ENCODE assay signal across 21 cellular contexts in genomic region chr20:6030453-6031080, GRCh38. TPM values are rescaled to one million over a fixed set of nuclear protein-coding genes. Genes with fewer than 3 reads are reported as not detected.
DNase-seq lines count a peak whose midpoint lies in the region; ATAC-seq and TF ChIP-seq lines count a peak whose summit lies in the region.
"Had no signal": no experiment of that assay in that cellular context is flagged by ENCODE, and none has a peak within 500 bp of the region (broad histone marks: within the 10 kb centered on the region; RNA-seq: fewer than 3 reads in every experiment).

No MANE protein-coding gene starts in this region.

- H3K27me3 ChIP-seq in CD4-positive, CD25-positive, alpha-beta regulatory T cell (ENCODE audit: control insufficient read depth, insufficient read depth, low read length) = no peaks in the 10 kb centered on the region

- no peak for DNase-seq in activated naive CD4-positive, alpha-beta T cell treated with anti-CD3 and anti-CD28 coated beads for 36 hours
- DNase-seq in CD4-positive, CD25-positive, alpha-beta regulatory T cell = peak in 1 of 3 donors; percentile 1
- DNase-seq in T-cell (no peak), omental fat pad (ENCODE audit: low spot score) (no peak), ecto neural progenitor cell (ENCODE audit: low spot score) (no peak)
- DNase-seq: DMS79, MM.1S, NCI-H1048, NCI-H1417 treated with DMSO at 0.1 percent for 48 hours, NCI-H187, NCI-H446 treated with DMSO at 0.1 percent for 48 hours, NCI-H526 treated with DMSO at 0.1 percent for 48 hours, SHP77 treated with DMSO at 0.1 percent for 48 hours had no signal

- intact Hi-C loops in activated naive CD4-positive, alpha-beta T cell treated with anti-CD3 and anti-CD28 coated beads for 36 hours (cut with micrococcal nuclease) = no loop called here

- peak overlapping the region; percentile 20 for H3K4me3 Mint-ChIP-seq in activated naive CD4-positive, alpha-beta T cell treated with anti-CD3 and anti-CD28 coated beads, Interleukin-2, amount 50 U/mL, for 24 hours
- no peak overlapping the region for H3K4me3 Mint-ChIP-seq in activated naive CD4-positive, alpha-beta T cell treated with anti-CD3 and anti-CD28 coated beads for 36 hours
- H3K4me3 Mint-ChIP-seq in CD4-positive, CD25-positive, alpha-beta regulatory T cell = peak overlapping the region in 1 of 4 donors; percentile 49
- H3K4me3 Mint-ChIP-seq in T-cell = peak overlapping the region; percentile 13 to 41 (median 21)

- peaks cover 22% of the 10 kb centered on the region for H3K36me3 ChIP-seq in CD4-positive, CD25-positive, alpha-beta regulatory T cell (ENCODE audit: control insufficient read depth, insufficient read depth, low read length)

- H3K27ac ChIP-seq in CD4-positive, CD25-positive, alpha-beta regulatory T cell (ENCODE audit: insufficient read depth, low read length, poor library complexity, severe bottlenecking) = no peak overlapping the region
- H3K27ac ChIP-seq: C4-2B, SK-N-MC had no signal

- no peaks in the 10 kb centered on the region for H3K9me3 ChIP-seq in CD4-positive, CD25-positive, alpha-beta regulatory T cell (ENCODE audit: control insufficient read depth in 2 of 2, low read length in 2 of 2)

- POLR2A ChIA-PET in T-cell (lab: Charles Lee) = no interaction called here

- peaks cover 43% of the 10 kb centered on the region for H3K4me1 Mint-ChIP-seq in activated naive CD4-positive, alpha-beta T cell treated with anti-CD3 and anti-CD28 coated beads, Interleukin-2, amount 50 U/mL, for 24 hours
- H3K4me1 Mint-ChIP-seq in activated naive CD4-positive, alpha-beta T cell treated with anti-CD3 and anti-CD28 coated beads for 36 hours (ENCODE audit: low read depth) = peaks cover 34% of the 10 kb centered on the region
- H3K4me1 Mint-ChIP-seq in CD4-positive, CD25-positive, alpha-beta regulatory T cell = peaks cover 7 to 29% (median 21%) of the 10 kb centered on the region in 4 donors
- peaks cover 33 to 40% (median 40%) of the 10 kb centered on the region in 3 donors for H3K4me1 Mint-ChIP-seq in T-cell

- no peak overlapping the region for H3K4me3 ChIP-seq in CD4-positive, CD25-positive, alpha-beta regulatory T cell (ENCODE audit: low read depth, low read length)
- H3K4me3 ChIP-seq: K562, SK-N-MC had no signal

- TF ChIP-seq CTCF in omental fat pad (IDR thresholded peaks at IDR 0.05) = no peak

- ATAC-seq in CD4-positive, CD25-positive, alpha-beta regulatory T cell (ENCODE audit: low read depth in 2 of 2) = no peak
- ATAC-seq in T-cell (replicated peaks in 1 of 4) (peak; percentile 70 to 91 (median 80)), omental fat pad (ENCODE audit: low FRiP score) (peak; percentile 10), HG03108 (IDR thresholded peaks at IDR 0.05; ENCODE audit: unreplicated experiment) (no peak)
- ATAC-seq: K562 had no signal

- no peaks in the 10 kb centered on the region for H3K9me3 Mint-ChIP-seq in activated naive CD4-positive, alpha-beta T cell treated with anti-CD3 and anti-CD28 coated beads, Interleukin-2, amount 50 U/mL, for 24 hours
- H3K9me3 Mint-ChIP-seq in activated naive CD4-positive, alpha-beta T cell treated with anti-CD3 and anti-CD28 coated beads for 36 hours = no peaks in the 10 kb centered on the region
- no peaks in the 10 kb centered on the region for H3K9me3 Mint-ChIP-seq in CD4-positive, CD25-positive, alpha-beta regulatory T cell
- no peaks in the 10 kb centered on the region for H3K9me3 Mint-ChIP-seq in T-cell

- peak overlapping the region; percentile 25 for H3K27ac Mint-ChIP-seq in activated naive CD4-positive, alpha-beta T cell treated with anti-CD3 and anti-CD28 coated beads, Interleukin-2, amount 50 U/mL, for 24 hours
- no peak overlapping the region for H3K27ac Mint-ChIP-seq in activated naive CD4-positive, alpha-beta T cell treated with anti-CD3 and anti-CD28 coated beads for 36 hours
- H3K27ac Mint-ChIP-seq in CD4-positive, CD25-positive, alpha-beta regulatory T cell = peak overlapping the region in 2 of 3 donors; percentile 0 to 2
- peak overlapping the region; percentile 65 to 72 for H3K27ac Mint-ChIP-seq in T-cell

- CTCF ChIA-PET in activated naive CD4-positive, alpha-beta T cell treated with anti-CD3 and anti-CD28 coated beads for 36 hours (lab: Charles Lee) = interaction anchor here (0.6 kb wide), 1 partner anchor 565 kb away, joined by 5 read pairs; no protein-coding TSS in a partner anchor
- CTCF ChIA-PET in T-cell (lab: Charles Lee) = interaction anchor here (0.6 kb wide), 2 partner anchors 461 to 502 kb away, joined by 3 read pairs; no protein-coding TSS in a partner anchor

- peaks cover 22% of the 10 kb centered on the region for H3K36me3 Mint-ChIP-seq in activated naive CD4-positive, alpha-beta T cell treated with anti-CD3 and anti-CD28 coated beads, Interleukin-2, amount 50 U/mL, for 24 hours
- H3K36me3 Mint-ChIP-seq in activated naive CD4-positive, alpha-beta T cell treated with anti-CD3 and anti-CD28 coated beads for 36 hours (ENCODE audit: low read depth) = peaks cover 29% of the 10 kb centered on the region
- H3K36me3 Mint-ChIP-seq in CD4-positive, CD25-positive, alpha-beta regulatory T cell = peaks cover 32% of the 10 kb centered on the region
- peaks cover 39% of the 10 kb centered on the region for H3K36me3 Mint-ChIP-seq in T-cell

- no peaks in the 10 kb centered on the region for H3K27me3 Mint-ChIP-seq in activated naive CD4-positive, alpha-beta T cell treated with anti-CD3 and anti-CD28 coated beads, Interleukin-2, amount 50 U/mL, for 24 hours
- H3K27me3 Mint-ChIP-seq in activated naive CD4-positive, alpha-beta T cell treated with anti-CD3 and anti-CD28 coated beads for 36 hours (ENCODE audit: low read depth) = no peaks in the 10 kb centered on the region
- no peaks in the 10 kb centered on the region for H3K27me3 Mint-ChIP-seq in CD4-positive, CD25-positive, alpha-beta regulatory T cell
- H3K27me3 Mint-ChIP-seq in T-cell = no peaks in the 10 kb centered on the region

- H3K4me1 ChIP-seq in CD4-positive, CD25-positive, alpha-beta regulatory T cell (ENCODE audit: control insufficient read depth, insufficient read depth, low read length, poor library complexity, severe bottlenecking) = no peaks in the 10 kb centered on the region

RNA-seq across cellular contexts. Expression of gene LRRN4, which starts 23.3 kb away (rescaled TPM):
- not detected for total RNA-seq in activated naive CD4-positive, alpha-beta T cell treated with anti-CD3 and anti-CD28 coated beads for 36 hours
- total RNA-seq in CD4-positive, CD25-positive, alpha-beta regulatory T cell = not detected
- polyA plus RNA-seq in CD4-positive, CD25-positive, alpha-beta regulatory T cell = under 1 TPM in 1 of 4 donors, not detected in 3; 0.12 TPM
- total RNA-seq in T-cell = under 1 TPM in 2 of 5 donors, not detected in 3; 0.09 TPM
- total RNA-seq in omental fat pad = 100 to 1,000 TPM in 1 of 4 donors, 10 to 100 TPM in 2, not detected in 1; 22.9 to 154 (median 32.4) TPM
- total RNA-seq: H4, K562, LHCN-M2, RPMI7951 had no signal
- polyA plus RNA-seq: K562 had no signal

RNA-seq across cellular contexts. Expression of gene CRLS1, which starts 24.6 kb away (rescaled TPM):
- total RNA-seq in activated naive CD4-positive, alpha-beta T cell treated with anti-CD3 and anti-CD28 coated beads for 36 hours = 10 to 100 TPM; 30.3 to 32.4 TPM
- total RNA-seq in CD4-positive, CD25-positive, alpha-beta regulatory T cell = 16.1 TPM
- polyA plus RNA-seq in CD4-positive, CD25-positive, alpha-beta regulatory T cell = 10 to 100 TPM; 36.0 to 45.9 (median 42.3) TPM
- total RNA-seq in T-cell (10 to 100 TPM; 16.6 to 24.2 (median 18.4) TPM), omental fat pad (100 to 1,000 TPM in 2 of 4 donors, 10 to 100 TPM in 2; 58.5 to 150 (median 101) TPM)

Comparison
In these comparisons a context has a peak if more than half of its experiments do, and no peak if none do; other contexts are left out.
1. ATAC-seq: peak in T-cell (4 of 4) and omental fat pad (single experiment); none in CD4-positive, CD25-positive, alpha-beta regulatory T cell (0 of 2) and HG03108 (single experiment).